ENCODE assay signal across 8 cellular contexts in the genomic region with DNA sequence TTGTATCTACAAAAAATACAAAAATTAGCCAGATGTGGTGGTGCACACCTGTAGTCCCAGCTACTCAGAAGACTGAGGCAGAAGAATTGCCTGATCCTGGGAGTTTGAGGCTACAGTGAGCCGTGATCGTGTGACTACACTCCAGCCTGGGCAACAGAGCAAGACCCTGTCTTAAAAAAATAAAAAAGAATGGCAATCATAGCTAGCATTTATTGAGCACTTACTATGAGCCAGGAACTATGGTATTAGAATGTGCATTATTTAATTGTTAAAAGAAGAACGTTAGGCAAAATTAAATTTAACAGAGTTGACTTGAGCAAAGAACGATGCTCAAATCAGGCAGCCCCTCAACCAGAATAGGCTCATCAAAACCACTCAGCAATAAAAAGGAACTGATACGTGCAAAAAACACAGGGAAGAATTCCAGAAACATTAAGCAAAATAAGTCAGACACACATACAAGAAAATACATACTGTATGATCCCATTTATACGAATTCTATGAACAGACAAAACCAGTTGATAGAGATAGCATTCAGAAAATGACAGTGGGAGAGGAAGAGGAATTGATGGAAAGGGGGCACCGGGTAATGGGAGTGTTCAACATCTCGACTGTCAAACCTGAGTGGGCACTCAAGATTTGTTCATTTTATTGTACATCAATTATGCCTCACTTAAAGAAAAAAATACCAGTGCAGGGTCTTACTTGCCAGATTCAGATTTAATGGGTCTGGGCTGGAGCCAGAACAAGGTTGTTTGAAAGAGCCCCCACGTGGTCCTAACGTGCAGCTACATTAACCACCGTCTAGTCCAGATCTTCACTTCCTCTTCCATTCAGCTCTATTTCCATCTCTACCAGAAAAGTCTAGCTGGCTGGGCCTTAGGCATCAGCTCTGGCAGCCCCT. TPM values are rescaled to one million over a fixed set of nuclear protein-coding genes. Genes with fewer than 3 reads are reported as not detected.
DNase-seq lines count a peak whose midpoint lies in the region; FAIRE-seq and TF ChIP-seq lines count a peak whose summit lies in the region.

No MANE protein-coding gene starts in this region.

- intact Hi-C loops in activated CD4-positive, alpha-beta T cell treated with anti-CD3 and anti-CD28 coated beads, Interleukin-2, amount 10 ng/mL, durations not matched to agents 24 days and 14 days (cut with micrococcal nuclease), result no loop called here

- no peaks in the 10 kb centered on the region for H3K36me3 Mint-ChIP-seq in activated CD4-positive, alpha-beta T cell treated with anti-CD3 and anti-CD28 coated beads, Interleukin-2, amount 10 ng/mL, durations not matched to agents 24 days and 14 days (ENCODE audit: low read depth)

- no peak overlapping the region for H3K4me2 ChIP-seq in hepatocyte

- H3K79me2 ChIP-seq in hepatocyte, result peaks cover 15% of the 10 kb centered on the region

- H3K27me3 ChIP-seq in hepatocyte (no peaks in the 10 kb centered on the region), small intestine (ENCODE audit: control insufficient read depth in 2 of 2, insufficient read depth in 2 of 2, low read length in 2 of 2) (no peaks in the 10 kb centered on the region)

- peaks cover 25% of the 10 kb centered on the region for H3K4me1 Mint-ChIP-seq in activated CD4-positive, alpha-beta T cell treated with anti-CD3 and anti-CD28 coated beads, Interleukin-2, amount 10 ng/mL, durations not matched to agents 24 days and 14 days

- H3K27ac ChIP-seq in hepatocyte (no peak overlapping the region), small intestine (ENCODE audit: low read depth in 1 of 2, low read length in 1 of 2) (peak overlapping the region in 1 of 2 donors; percentile 11)

- H3K36me3 ChIP-seq in hepatocyte (replicated peaks; ENCODE audit: insufficient read depth, low read depth) (no peaks in the 10 kb centered on the region), small intestine (ENCODE audit: control insufficient read depth in 2 of 2, insufficient read depth in 2 of 2, low read length in 2 of 2) (no peaks in the 10 kb centered on the region)

- no peaks in the 10 kb centered on the region for H3K27me3 Mint-ChIP-seq in activated CD4-positive, alpha-beta T cell treated with anti-CD3 and anti-CD28 coated beads, Interleukin-2, amount 10 ng/mL, durations not matched to agents 24 days and 14 days

- H3K4me3 Mint-ChIP-seq in activated CD4-positive, alpha-beta T cell treated with anti-CD3 and anti-CD28 coated beads, Interleukin-2, amount 10 ng/mL, durations not matched to agents 24 days and 14 days, result no peak overlapping the region

- H2AFZ ChIP-seq in hepatocyte, result no peak overlapping the region

- no peaks in the 10 kb centered on the region for H4K20me1 ChIP-seq in hepatocyte (ENCODE audit: insufficient read depth, poor library complexity, severe bottlenecking)

- peak overlapping the region; percentile 29 for H3K27ac Mint-ChIP-seq in activated CD4-positive, alpha-beta T cell treated with anti-CD3 and anti-CD28 coated beads, Interleukin-2, amount 10 ng/mL, durations not matched to agents 24 days and 14 days

- no peaks in the 10 kb centered on the region for H3K9me2 ChIP-seq in hepatocyte (replicated peaks; ENCODE audit: insufficient read depth)

- H3K4me1 ChIP-seq in hepatocyte (ENCODE audit: insufficient read depth), result peaks cover 24% of the 10 kb centered on the region
- peaks cover 3 to 4% of the 10 kb centered on the region in 2 donors for H3K4me1 ChIP-seq in small intestine (ENCODE audit: control insufficient read depth in 2 of 2, insufficient read depth in 1 of 2, low read depth in 1 of 2, low read length in 1 of 2)

- H3K9me3 ChIP-seq in hepatocyte (ENCODE audit: low read depth) (no peaks in the 10 kb centered on the region), small intestine (ENCODE audit: control insufficient read depth, low read depth) (no peaks in the 10 kb centered on the region)

- WGBS in hepatocyte (ENCODE audit: low lambda C conversion rate, missing lambda C conversion rate), result 68% methylated on average over 11 of the region's 11 CpGs
- WGBS in small intestine, 3 donors, result 60 to 67% (median 61%) methylated on average over 11 of the region's 11 CpGs

- TF ChIP-seq CTCF in GM12874 (IDR thresholded peaks at IDR 0.05; ENCODE audit: insufficient read depth, low read depth, low read length) (peak; percentile 49), hepatocyte (IDR thresholded peaks at IDR 0.05; ENCODE audit: poor library complexity) (peak; percentile 32)

- no peaks in the 10 kb centered on the region for H3K9me3 Mint-ChIP-seq in activated CD4-positive, alpha-beta T cell treated with anti-CD3 and anti-CD28 coated beads, Interleukin-2, amount 10 ng/mL, durations not matched to agents 24 days and 14 days

- peak; percentile 75 to 85 for DNase-seq in AML-193 (lab: John Stamatoyannopoulos, UW)
- DNase-seq in LHCN-M2 (ENCODE audit: low read depth), result peak; percentile 43
- DNase-seq in activated CD4-positive, alpha-beta T cell treated with anti-CD3 and anti-CD28 coated beads, Interleukin-2, amount 10 ng/mL, durations not matched to agents 24 days and 14 days, result peak; percentile 74
- no peak for DNase-seq in hepatocyte (ENCODE audit: low spot score)
- DNase-seq in NCI-H345 treated with DMSO at 0.1 percent for 48 hours (lab: John Stamatoyannopoulos, UW; ENCODE audit: unreplicated experiment), result no peak
- DNase-seq in small intestine, result no peak
- DNase-seq in NCI-H1417 (lab: John Stamatoyannopoulos, UW), result no peak

- H3K4me3 ChIP-seq in hepatocyte, result no peak overlapping the region
- H3K4me3 ChIP-seq in small intestine (ENCODE audit: low read depth in 1 of 2, low read length in 2 of 2), result no peak overlapping the region

- no peak for FAIRE-seq in small intestine (lab: Jason Lieb, UNC)

RNA-seq across cellular contexts. Expression of a gene that starts 8.0 kb away (rescaled TPM):
- total RNA-seq in LHCN-M2 (2014; rRNA removed) (0.32 and 0.69 TPM in 2 replicates), hepatocyte (21.7 and 28.6 TPM in 2 replicates)
- polyA plus RNA-seq in LHCN-M2 (2012), result 1.8 TPM
- total RNA-seq in activated CD4-positive, alpha-beta T cell treated with anti-CD3 and anti-CD28 coated beads, Interleukin-2, amount 10 ng/mL, durations not matched to agents 24 days and 14 days, result not detected in 2 replicates
- polyA plus RNA-seq in hepatocyte (28.4 and 30.0 TPM in 2 replicates), small intestine (10 to 100 TPM; 12.3 to 18.9 (median 14.4) TPM)

RNA-seq across cellular contexts. Expression of a gene that starts 16.6 kb away (rescaled TPM):
- total RNA-seq in LHCN-M2 (2014; rRNA removed) (152 and 184 TPM in 2 replicates), hepatocyte (35.4 and 42.4 TPM in 2 replicates)
- 103 TPM for polyA plus RNA-seq in LHCN-M2 (2012)
- total RNA-seq in activated CD4-positive, alpha-beta T cell treated with anti-CD3 and anti-CD28 coated beads, Interleukin-2, amount 10 ng/mL, durations not matched to agents 24 days and 14 days, result 1.7 and 2.1 TPM in 2 replicates
- polyA plus RNA-seq in hepatocyte (75.2 and 79.8 TPM in 2 replicates), small intestine (10 to 100 TPM; 56.5 to 80.9 (median 65.5) TPM)

RNA-seq across cellular contexts. Expression of a gene that starts 25.4 kb away (rescaled TPM):
- 177 and 233 TPM in 2 replicates for total RNA-seq in LHCN-M2 (2014; rRNA removed)
- 109 TPM for polyA plus RNA-seq in LHCN-M2 (2012)
- 52.7 and 54.4 TPM in 2 replicates for total RNA-seq in activated CD4-positive, alpha-beta T cell treated with anti-CD3 and anti-CD28 coated beads, Interleukin-2, amount 10 ng/mL, durations not matched to agents 24 days and 14 days
- 110 and 147 TPM in 2 replicates for total RNA-seq in hepatocyte
- 168 and 188 TPM in 2 replicates for polyA plus RNA-seq in hepatocyte
- polyA plus RNA-seq in small intestine, result 100 to 1,000 TPM in 1 of 3 donors, 10 to 100 TPM in 2; 77.2 to 102 (median 92.9) TPM

RNA-seq across cellular contexts. Expression of a gene that starts 56.8 kb away (rescaled TPM):
- total RNA-seq in LHCN-M2 (2014; rRNA removed), result not detected in 2 replicates
- polyA plus RNA-seq in LHCN-M2 (2012), result 0.23 TPM
- not detected in 2 replicates for total RNA-seq in activated CD4-positive, alpha-beta T cell treated with anti-CD3 and anti-CD28 coated beads, Interleukin-2, amount 10 ng/mL, durations not matched to agents 24 days and 14 days
- total RNA-seq in hepatocyte, result 36.3 and 85.7 TPM in 2 replicates
- polyA plus RNA-seq in hepatocyte, result 43.6 and 52.2 TPM in 2 replicates
- 100 to 1,000 TPM in 2 of 3 donors, 10 to 100 TPM in 1; 48.0 to 167 (median 105) TPM for polyA plus RNA-seq in small intestine

Comparison
In these comparisons a context has a peak if more than half of its experiments do, and no peak if none do; other contexts are left out.
1. DNase-seq: peak in AML-193 (2 of 2), LHCN-M2 (single experiment) and activated CD4-positive, alpha-beta T cell treated with anti-CD3 and anti-CD28 coated beads, Interleukin-2, amount 10 ng/mL, durations not matched to agents 24 days and 14 days (single experiment); none in hepatocyte (single experiment), NCI-H345 treated with DMSO at 0.1 percent for 48 hours (single experiment), small intestine (single experiment) and NCI-H1417 (0 of 3).
2. RNA of a gene that starts 8.0 kb away (total RNA-seq): 21.7 to 28.6 TPM in hepatocyte; 0.32 to 0.69 TPM in LHCN-M2 and not detected in activated CD4-positive, alpha-beta T cell treated with anti-CD3 and anti-CD28 coated beads, Interleukin-2, amount 10 ng/mL, durations not matched to agents 24 days and 14 days; every median in the first group is over 10 times any median in the second.
3. RNA of a gene that starts 16.6 kb away (total RNA-seq): 152 to 184 TPM in LHCN-M2 and 35.4 to 42.4 TPM in hepatocyte; 1.7 to 2.1 TPM in activated CD4-positive, alpha-beta T cell treated with anti-CD3 and anti-CD28 coated beads, Interleukin-2, amount 10 ng/mL, durations not matched to agents 24 days and 14 days; every median in the first group is over 10 times any median in the second.